7 cellular contexts compared by ENCODE assay signal in genomic region chr6:31094389-31094881, GRCh38. TPM values are rescaled to one million over a fixed set of nuclear protein-coding genes. Genes with fewer than 3 reads are reported as not detected.
DNase-seq lines count a peak whose midpoint lies in the region; ATAC-seq and TF ChIP-seq lines count a peak whose summit lies in the region.

No MANE protein-coding gene starts in this region.

- peaks cover 31% of the 10 kb centered on the region for H3K4me1 Mint-ChIP-seq in activated CD4-positive, alpha-beta T cell treated with anti-CD3 and anti-CD28 coated beads, Interleukin-2, amount 10 ng/mL, durations not matched to agents 7 days and 5 days
- peaks cover 15 to 16% of the 10 kb centered on the region in 2 donors for H3K4me1 Mint-ChIP-seq in stimulated activated naive B cell treated with anti-CD40 and anti-IgM and Interleukin-4, amounts not matched to agents 10 μg/mL and 1 μg/mL and 100 μg/mL, for 72 hours

- CTCF ChIA-PET in activated CD4-positive, alpha-beta T cell treated with anti-CD3 and anti-CD28 coated beads, Interleukin-2, amount 10 ng/mL, durations not matched to agents 7 days and 5 days (lab: Charles Lee) = interaction anchor here (1.0 to 3.0 kb wide), 4 partner anchors 8 to 373 kb away, joined by 3 to 7 read pairs (median 5); no protein-coding TSS in a partner anchor

- peak overlapping the region; percentile 96 for H3K27ac Mint-ChIP-seq in activated CD4-positive, alpha-beta T cell treated with anti-CD3 and anti-CD28 coated beads, Interleukin-2, amount 10 ng/mL, durations not matched to agents 7 days and 5 days
- H3K27ac Mint-ChIP-seq in stimulated activated naive B cell treated with anti-CD40 and anti-IgM and Interleukin-4, amounts not matched to agents 10 μg/mL and 1 μg/mL and 100 μg/mL, for 72 hours = peak overlapping the region; percentile 49

- POLR2A ChIA-PET in activated CD4-positive, alpha-beta T cell treated with anti-CD3 and anti-CD28 coated beads, Interleukin-2, amount 10 ng/mL, durations not matched to agents 7 days and 5 days (lab: Charles Lee) = interaction anchor here (0.5 kb wide), 1 partner anchor 229 kb away, joined by 6 read pairs; no protein-coding TSS in a partner anchor

- H3K36me3 Mint-ChIP-seq in activated CD4-positive, alpha-beta T cell treated with anti-CD3 and anti-CD28 coated beads, Interleukin-2, amount 10 ng/mL, durations not matched to agents 7 days and 5 days (ENCODE audit: low read depth) = no peaks in the 10 kb centered on the region
- H3K36me3 Mint-ChIP-seq in stimulated activated naive B cell treated with anti-CD40 and anti-IgM and Interleukin-4, amounts not matched to agents 10 μg/mL and 1 μg/mL and 100 μg/mL, for 72 hours = no peaks in the 10 kb centered on the region

- no peak overlapping the region for H3K4me3 ChIP-seq in epithelial cell of esophagus (ENCODE audit: low read length)

- H3K4me3 Mint-ChIP-seq in activated CD4-positive, alpha-beta T cell treated with anti-CD3 and anti-CD28 coated beads, Interleukin-2, amount 10 ng/mL, durations not matched to agents 7 days and 5 days = peak overlapping the region; percentile 13
- H3K4me3 Mint-ChIP-seq in stimulated activated naive B cell treated with anti-CD40 and anti-IgM and Interleukin-4, amounts not matched to agents 10 μg/mL and 1 μg/mL and 100 μg/mL, for 72 hours = no peak overlapping the region

- no peak for TF ChIP-seq CTCF in epithelial cell of esophagus (IDR thresholded peaks at IDR 0.05; ENCODE audit: insufficient read depth, low read depth, low read length, missing control alignments)

- H3K27me3 Mint-ChIP-seq in activated CD4-positive, alpha-beta T cell treated with anti-CD3 and anti-CD28 coated beads, Interleukin-2, amount 10 ng/mL, durations not matched to agents 7 days and 5 days = peaks cover 1% of the 10 kb centered on the region
- no peaks in the 10 kb centered on the region for H3K27me3 Mint-ChIP-seq in stimulated activated naive B cell treated with anti-CD40 and anti-IgM and Interleukin-4, amounts not matched to agents 10 μg/mL and 1 μg/mL and 100 μg/mL, for 72 hours

- peak; percentile 46 to 56 for ATAC-seq in stimulated activated naive B cell treated with anti-CD40 and anti-IgM and Interleukin-4, amounts not matched to agents 10 μg/mL and 1 μg/mL and 100 μg/mL, for 72 hours (replicated peaks)
- ATAC-seq in HG03520 (IDR thresholded peaks at IDR 0.05; ENCODE audit: unreplicated experiment) = no peak

- no peak for TF ChIP-seq POLR2A in erythroblast (IDR thresholded peaks at IDR 0.05; ENCODE audit: low read length)

- DNase-seq in NCI-H2029 (lab: John Stamatoyannopoulos, UW) (peak; percentile 14), epithelial cell of esophagus (ENCODE audit: low read depth) (peak; percentile 33), erythroblast (lab: John Stamatoyannopoulos, UW) (no peak), glomerular visceral epithelial cell (ENCODE audit: extremely low spot score) (no peak)
- peak; percentile 58 for DNase-seq in activated CD4-positive, alpha-beta T cell treated with anti-CD3 and anti-CD28 coated beads, Interleukin-2, amount 10 ng/mL, durations not matched to agents 7 days and 5 days
- DNase-seq in stimulated activated naive B cell treated with anti-CD40 and anti-IgM and Interleukin-4, amounts not matched to agents 10 μg/mL and 1 μg/mL and 100 μg/mL, for 72 hours = no peak

- peaks cover 2% of the 10 kb centered on the region for H3K9me3 Mint-ChIP-seq in activated CD4-positive, alpha-beta T cell treated with anti-CD3 and anti-CD28 coated beads, Interleukin-2, amount 10 ng/mL, durations not matched to agents 7 days and 5 days
- no peaks in the 10 kb centered on the region for H3K9me3 Mint-ChIP-seq in stimulated activated naive B cell treated with anti-CD40 and anti-IgM and Interleukin-4, amounts not matched to agents 10 μg/mL and 1 μg/mL and 100 μg/mL, for 72 hours

RNA-seq across cellular contexts. Expression of gene C6orf15, which starts 17.9 kb away (rescaled TPM):
- total RNA-seq in activated CD4-positive, alpha-beta T cell treated with anti-CD3 and anti-CD28 coated beads, Interleukin-2, amount 10 ng/mL, durations not matched to agents 7 days and 5 days = not detected

RNA-seq across cellular contexts. Expression of gene PSORS1C1, which starts 20.2 kb away (rescaled TPM):
- total RNA-seq in activated CD4-positive, alpha-beta T cell treated with anti-CD3 and anti-CD28 coated beads, Interleukin-2, amount 10 ng/mL, durations not matched to agents 7 days and 5 days = under 1 TPM in 1 of 2 experiments, not detected in 1; 0.57 TPM

RNA-seq across cellular contexts. Expression of gene CDSN, which starts 25.8 kb away (rescaled TPM):
- not detected for total RNA-seq in activated CD4-positive, alpha-beta T cell treated with anti-CD3 and anti-CD28 coated beads, Interleukin-2, amount 10 ng/mL, durations not matched to agents 7 days and 5 days

RNA-seq across cellular contexts. Expression of gene PSORS1C2, which starts 44.4 kb away (rescaled TPM):
- total RNA-seq in activated CD4-positive, alpha-beta T cell treated with anti-CD3 and anti-CD28 coated beads, Interleukin-2, amount 10 ng/mL, durations not matched to agents 7 days and 5 days = not detected

Comparison
In these comparisons a context has a peak if more than half of its experiments do, and no peak if none do; other contexts are left out.
1. DNase-seq: peak in NCI-H2029 (single experiment), activated CD4-positive, alpha-beta T cell treated with anti-CD3 and anti-CD28 coated beads, Interleukin-2, amount 10 ng/mL, durations not matched to agents 7 days and 5 days (single experiment) and epithelial cell of esophagus (single experiment); none in stimulated activated naive B cell treated with anti-CD40 and anti-IgM and Interleukin-4, amounts not matched to agents 10 μg/mL and 1 μg/mL and 100 μg/mL, for 72 hours (single experiment), erythroblast (0 of 2) and glomerular visceral epithelial cell (single experiment).